ENCODE assay signal across 8 cellular contexts in the genomic region with DNA sequence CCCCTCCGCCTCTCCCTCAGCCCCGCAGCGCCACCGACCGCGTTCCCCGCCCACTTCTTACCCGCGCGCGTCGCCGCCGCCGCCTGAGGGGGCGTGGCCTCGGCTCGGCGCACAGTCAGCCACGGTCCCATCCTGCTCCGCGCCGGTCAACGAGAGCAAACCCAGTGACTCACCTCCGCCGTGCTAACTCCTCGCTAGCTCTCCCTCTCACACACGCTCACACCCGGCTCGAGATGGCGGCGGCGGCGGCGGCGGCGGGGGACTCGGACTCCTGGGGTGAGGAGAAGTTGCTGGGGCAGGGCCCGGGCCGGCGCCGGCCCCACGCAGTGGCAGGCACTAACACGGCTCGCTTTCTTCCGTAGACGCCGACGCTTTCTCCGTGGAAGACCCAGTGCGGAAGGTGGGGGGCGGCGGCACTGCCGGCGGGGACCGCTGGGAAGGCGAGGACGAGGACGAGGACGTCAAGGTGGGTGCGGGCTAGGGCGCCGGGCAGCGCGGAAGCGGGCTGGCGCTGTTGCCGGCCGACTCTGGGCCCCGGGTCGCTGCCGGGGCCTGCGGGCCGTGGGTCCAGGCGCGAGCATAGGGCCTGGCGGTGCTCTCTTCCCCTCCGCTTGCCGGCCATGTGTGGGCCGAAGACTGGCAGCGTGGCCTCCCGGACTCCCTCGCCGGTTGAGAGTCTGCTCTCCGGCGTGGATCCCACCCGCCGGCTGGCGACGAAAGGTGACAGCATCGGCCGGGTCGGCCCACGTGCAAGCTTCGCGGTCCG. TPM values are rescaled to one million over a fixed set of nuclear protein-coding genes. Genes with fewer than 3 reads are reported as not detected.
A peak's percentile ranks its signal among the peaks of the same experiment; 100 is the strongest.
DNase-seq lines count a peak whose midpoint lies in the region; ATAC-seq and TF ChIP-seq lines count a peak whose summit lies in the region.

A gene with protein sequence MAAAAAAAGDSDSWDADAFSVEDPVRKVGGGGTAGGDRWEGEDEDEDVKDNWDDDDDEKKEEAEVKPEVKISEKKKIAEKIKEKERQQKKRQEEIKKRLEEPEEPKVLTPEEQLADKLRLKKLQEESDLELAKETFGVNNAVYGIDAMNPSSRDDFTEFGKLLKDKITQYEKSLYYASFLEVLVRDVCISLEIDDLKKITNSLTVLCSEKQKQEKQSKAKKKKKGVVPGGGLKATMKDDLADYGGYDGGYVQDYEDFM (plus strand): TSS at position 186 of the 766 bp plus-strand sequence. CDS start 48 bp downstream, at position 234.

- DNase-seq in AG09309 (ENCODE audit: low read depth) (peak; percentile 87), NCI-H446 treated with DMSO at 0.1 percent for 48 hours (lab: John Stamatoyannopoulos, UW) (peak; percentile 87), cerebellar nuclear complex (lab: John Stamatoyannopoulos, UW) (peak; percentile 55 to 80), kidney epithelial cell (ENCODE audit: low read depth) (peak; percentile 88)
- peak; percentile 93 for DNase-seq in activated CD4-positive, alpha-beta T cell treated with anti-CD3 and anti-CD28 coated beads for 1 hour
- peak; percentile 96 for DNase-seq in stimulated activated CD4-positive, alpha-beta T cell treated with anti-CD3 and anti-CD28 coated beads, Interleukin-15, amount 100 ng/mL, for 24 hours

- no peaks in the 10 kb centered on the region for H3K36me3 ChIP-seq in kidney epithelial cell (ENCODE audit: control insufficient read depth, insufficient read depth, low read length)

- peak within 1 kb of the TSS; percentile 89 for H3K4me3 ChIP-seq in AG09309 (ENCODE audit: control insufficient read depth, low read depth, low read length)
- H3K4me3 ChIP-seq in kidney epithelial cell (ENCODE audit: low read depth, low read length): peak within 1 kb of the TSS; percentile 80

- peak; percentile 82 for ATAC-seq in GM19025 (IDR thresholded peaks at IDR 0.05; ENCODE audit: low read depth, unreplicated experiment)
- ATAC-seq in HG03342 (IDR thresholded peaks at IDR 0.05; ENCODE audit: unreplicated experiment): peak; percentile 85

- no peaks in the 10 kb centered on the region for H3K27me3 ChIP-seq in kidney epithelial cell (ENCODE audit: control insufficient read depth, insufficient read depth, low read length)

- TF ChIP-seq CTCF in AG09309 (IDR thresholded peaks at IDR 0.05; ENCODE audit: control insufficient read depth, insufficient read depth, low read depth, low read length, missing control alignments) (no peak), kidney epithelial cell (IDR thresholded peaks at IDR 0.05; ENCODE audit: insufficient read depth, low read length, poor library complexity, severe bottlenecking) (no peak)

RNA-seq across cellular contexts. Expression of the gene that starts here (rescaled TPM):
- total RNA-seq in kidney epithelial cell: 47.7 and 52.3 TPM in 2 replicates

Comparison
In these comparisons a context has a peak if more than half of its experiments do, and no peak if none do; other contexts are left out.
1. Peak in every context shown above with its lines: DNase-seq, ATAC-seq and H3K4me3 ChIP-seq.